ENCODE assay signal across 21 cellular contexts in genomic region chr9:86546712-86547111, GRCh38.
DNase-seq lines count a peak whose midpoint lies in the region; ATAC-seq and TF ChIP-seq lines count a peak whose summit lies in the region.
"Had no signal": no experiment of that assay in that cellular context is flagged by ENCODE, and none has a peak within 500 bp of the region (broad histone marks: within the 10 kb centered on the region; RNA-seq: fewer than 3 reads in every experiment).

No MANE protein-coding gene starts in this region.

- no peaks in the 10 kb centered on the region for H3K27me3 Mint-ChIP-seq in nephron (ENCODE audit: low read depth)
- peaks cover 28 to 33% of the 10 kb centered on the region in 2 donors for H3K27me3 Mint-ChIP-seq in natural killer cell treated with Interleukin-12 subunit alpha and Interleukin-12 subunit beta and Interleukin-15 and Interleukin-18, amount 100 ng/mL, for 72 hours

- H3K27me3 ChIP-seq in SJCRH30 (no peaks in the 10 kb centered on the region), esophagus squamous epithelium (peaks cover 0 to 29% (median 0%) of the 10 kb centered on the region in 4 donors)
- H3K27me3 ChIP-seq: upper lobe of left lung had no signal

- TF ChIP-seq CTCF in nephron (IDR thresholded peaks at IDR 0.05; ENCODE audit: unreplicated experiment in 3 of 3): no peak
- no peak for TF ChIP-seq CTCF in GM10248 (IDR thresholded peaks at IDR 0.05; ENCODE audit: control extremely low read depth, extremely low read depth, low read depth, missing control alignments)
- no peak for TF ChIP-seq CTCF in esophagus squamous epithelium (IDR thresholded peaks at IDR 0.05)

- H3K9me3 ChIP-seq in SJCRH30 (replicated peaks): no peaks in the 10 kb centered on the region
- no peaks in the 10 kb centered on the region for H3K9me3 ChIP-seq in esophagus squamous epithelium
- H3K9me3 ChIP-seq: upper lobe of left lung had no signal

- H3K9me3 Mint-ChIP-seq in nephron: no peaks in the 10 kb centered on the region
- H3K9me3 Mint-ChIP-seq in natural killer cell treated with Interleukin-12 subunit alpha and Interleukin-12 subunit beta and Interleukin-15 and Interleukin-18, amount 100 ng/mL, for 72 hours: no peaks in the 10 kb centered on the region
- H3K9me3 Mint-ChIP-seq: effector memory CD8-positive, alpha-beta T cell; natural killer cell had no signal

- 74 to 87% methylated on average over 5 of the region's 5 CpGs for WGBS in esophagus squamous epithelium, 2 donors

- ATAC-seq in natural killer cell treated with Interleukin-12 subunit alpha and Interleukin-12 subunit beta and Interleukin-15 and Interleukin-18, amount 100 ng/mL, for 72 hours: no peak
- ATAC-seq: effector memory CD8-positive, alpha-beta T cell; natural killer cell had no signal

- H3K4me1 ChIP-seq in SJCRH30 (peaks cover 68% of the 10 kb centered on the region), esophagus squamous epithelium (peaks cover 0 to 6% (median 0%) of the 10 kb centered on the region in 3 donors)
- H3K4me1 ChIP-seq: upper lobe of left lung had no signal

- CTCF ChIA-PET in GM10248 (lab: Yijun Ruan, JAX): no interaction called here

- H3K27ac Mint-ChIP-seq in nephron: peak overlapping the region; percentile 74 to 88 (median 79)
- no peak overlapping the region for H3K27ac Mint-ChIP-seq in natural killer cell treated with Interleukin-12 subunit alpha and Interleukin-12 subunit beta and Interleukin-15 and Interleukin-18, amount 100 ng/mL, for 72 hours
- H3K27ac Mint-ChIP-seq: activated naive CD8-positive, alpha-beta T cell; effector memory CD8-positive, alpha-beta T cell; natural killer cell had no signal

- TF ChIP-seq POLR2A in esophagus squamous epithelium (IDR thresholded peaks at IDR 0.05): no peak

- no peaks in the 10 kb centered on the region for H3K36me3 Mint-ChIP-seq in nephron (ENCODE audit: low read depth)
- no peaks in the 10 kb centered on the region for H3K36me3 Mint-ChIP-seq in natural killer cell treated with Interleukin-12 subunit alpha and Interleukin-12 subunit beta and Interleukin-15 and Interleukin-18, amount 100 ng/mL, for 72 hours
- H3K36me3 Mint-ChIP-seq: activated naive CD8-positive, alpha-beta T cell; natural killer cell had no signal

- H3K27ac ChIP-seq in SJCRH30: peak overlapping the region; percentile 96
- H3K27ac ChIP-seq in esophagus squamous epithelium: no peak overlapping the region
- H3K27ac ChIP-seq: 22Rv1, upper lobe of left lung had no signal

- intact Hi-C loops in esophagus squamous epithelium (cut with DNase I): no loop called here

- peak overlapping the region in 1 of 3 experiments; percentile 6 for H3K4me3 Mint-ChIP-seq in nephron
- H3K4me3 Mint-ChIP-seq in natural killer cell treated with Interleukin-12 subunit alpha and Interleukin-12 subunit beta and Interleukin-15 and Interleukin-18, amount 100 ng/mL, for 72 hours: no peak overlapping the region
- H3K4me3 Mint-ChIP-seq: activated naive CD8-positive, alpha-beta T cell; effector memory CD8-positive, alpha-beta T cell; natural killer cell had no signal

- DNase-seq in DMS 273 (lab: John Stamatoyannopoulos, UW; ENCODE audit: unreplicated experiment) (peak; percentile 58), DMS 273 treated with DMSO at 0.1 percent for 48 hours (lab: John Stamatoyannopoulos, UW) (no peak), HCEC 1CT (peak; percentile 11), SJCRH30 (peak; percentile 98 to 100), GM10248 (ENCODE audit: extremely low spot score) (no peak), esophagus squamous epithelium (lab: John Stamatoyannopoulos, UW) (no peak)
- no peak for DNase-seq in natural killer cell treated with Interleukin-12 subunit alpha and Interleukin-12 subunit beta and Interleukin-15 and Interleukin-18, amount 100 ng/mL, for 72 hours (ENCODE audit: low spot score)
- DNase-seq: activated CD4-positive, alpha-beta T cell treated with anti-CD3 and anti-CD28 coated beads for 4 hours; effector memory CD8-positive, alpha-beta T cell; hippocampal formation; kidney; natural killer cell; NCI-H1417 treated with DMSO at 0.1 percent for 48 hours; NCI-H345; RPMI8226; stimulated activated CD4-positive, alpha-beta T cell treated with anti-CD3 and anti-CD28 coated beads, Interleukin-4, amount 100 ng/mL, for 24 hours; SW 1271; upper lobe of left lung had no signal

- H3K4me3 ChIP-seq in SJCRH30 (no peak overlapping the region), esophagus squamous epithelium (no peak overlapping the region)
- H3K4me3 ChIP-seq: upper lobe of left lung had no signal

- peaks cover 67% of the 10 kb centered on the region for H3K4me1 Mint-ChIP-seq in nephron
- H3K4me1 Mint-ChIP-seq in natural killer cell treated with Interleukin-12 subunit alpha and Interleukin-12 subunit beta and Interleukin-15 and Interleukin-18, amount 100 ng/mL, for 72 hours (ENCODE audit: low read depth in 2 of 2): no peaks in the 10 kb centered on the region
- H3K4me1 Mint-ChIP-seq: natural killer cell had no signal

- POLR2A ChIA-PET in GM10248 (lab: Yijun Ruan, JAX): no interaction called here

- H3K36me3 ChIP-seq in SJCRH30 (no peaks in the 10 kb centered on the region), esophagus squamous epithelium (no peaks in the 10 kb centered on the region)
- H3K36me3 ChIP-seq: upper lobe of left lung had no signal

Comparison
In these comparisons a context has a peak if more than half of its experiments do, and no peak if none do; other contexts are left out.
1. DNase-seq: peak in DMS 273 (single experiment), HCEC 1CT (single experiment) and SJCRH30 (2 of 2); none in DMS 273 treated with DMSO at 0.1 percent for 48 hours (single experiment), GM10248 (single experiment), natural killer cell treated with Interleukin-12 subunit alpha and Interleukin-12 subunit beta and Interleukin-15 and Interleukin-18, amount 100 ng/mL, for 72 hours (single experiment) and esophagus squamous epithelium (single experiment).
2. H3K27ac Mint-ChIP-seq: peak in nephron (3 of 3); none in natural killer cell treated with Interleukin-12 subunit alpha and Interleukin-12 subunit beta and Interleukin-15 and Interleukin-18, amount 100 ng/mL, for 72 hours (0 of 2).